In the genomic region with DNA sequence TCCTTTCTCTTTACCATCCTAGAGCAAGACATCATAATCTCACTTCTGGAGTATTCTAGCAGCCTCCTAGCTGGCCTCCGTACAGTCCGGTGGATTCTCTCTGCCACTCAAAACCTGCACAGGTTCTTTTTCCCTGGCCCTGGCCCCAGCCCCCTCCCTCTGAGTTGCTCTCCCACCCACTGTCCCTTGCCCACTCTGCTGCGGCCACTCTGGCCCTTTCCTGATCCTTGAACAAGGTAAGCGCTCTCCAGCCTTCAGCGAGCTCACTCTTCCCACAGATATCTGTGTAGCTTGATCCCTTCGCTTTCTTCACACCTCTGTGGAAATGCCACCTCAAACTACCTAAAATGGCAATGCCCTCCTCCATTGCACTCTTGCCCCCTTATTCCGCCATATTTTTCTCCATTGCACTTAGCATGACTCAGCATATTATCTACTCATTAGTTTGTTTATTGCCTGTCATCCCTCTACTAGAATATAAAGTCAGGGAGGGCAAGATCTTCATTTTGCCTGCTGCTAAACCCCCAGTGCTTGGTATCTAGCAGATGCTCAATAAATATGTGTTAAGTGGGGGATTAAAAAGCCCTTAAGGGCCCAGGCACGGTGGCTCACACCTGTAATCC, we compare ENCODE assay signal across 21 cellular contexts.
DNase-seq lines count a peak whose midpoint lies in the region; ATAC-seq and TF ChIP-seq lines count a peak whose summit lies in the region.
"Had no signal": no experiment of that assay in that cellular context is flagged by ENCODE, and none has a peak within 500 bp of the region (broad histone marks: within the 10 kb centered on the region; RNA-seq: fewer than 3 reads in every experiment).

No MANE protein-coding gene starts in this region.

- H3K27me3 Mint-ChIP-seq in WTC11 (ENCODE audit: low read depth) = no peaks in the 10 kb centered on the region

- no peak overlapping the region for H3K9ac ChIP-seq in neuronal stem cell (ENCODE audit: low read depth, low read length, poor library complexity)

- H3K79me1 ChIP-seq in neuronal stem cell (ENCODE audit: low read depth, low read length) = no peaks in the 10 kb centered on the region

- no peak overlapping the region for H4K91ac ChIP-seq in neuronal stem cell (ENCODE audit: low read depth, low read length, poor library complexity)

- H3K9me3 ChIP-seq in right cardiac atrium (ENCODE audit: control insufficient read depth, low read length) = no peaks in the 10 kb centered on the region
- peaks cover 0 to under 1% (median 0%) of the 10 kb centered on the region in 11 donors for H3K9me3 ChIP-seq in heart right ventricle
- H3K9me3 ChIP-seq in tibial artery = no peaks in the 10 kb centered on the region
- H3K9me3 ChIP-seq in neuronal stem cell (replicated peaks in 1 of 2; ENCODE audit: control insufficient read depth in 2 of 2, insufficient read depth in 1 of 2, low read depth in 1 of 2, low read length in 2 of 2) = no peaks in the 10 kb centered on the region

- no peak overlapping the region for H2BK12ac ChIP-seq in neuronal stem cell (ENCODE audit: low read length)

- peaks cover 18% of the 10 kb centered on the region for H3K4me1 Mint-ChIP-seq in WTC11

- H2AK5ac ChIP-seq in neuronal stem cell (ENCODE audit: low read depth, low read length) = no peak overlapping the region

- ATAC-seq in right cardiac atrium = no peak
- ATAC-seq in heart right ventricle = no peak
- no peak for ATAC-seq in WTC11
- ATAC-seq in HG03432 (IDR thresholded peaks at IDR 0.05; ENCODE audit: unreplicated experiment) = no peak
- ATAC-seq: Panc1 had no signal

- H2BK120ac ChIP-seq in neuronal stem cell (ENCODE audit: low read depth, low read length) = no peak overlapping the region

- no peak for DNase-seq in right cardiac atrium
- no peak for DNase-seq in heart right ventricle
- no peak for DNase-seq in WTC11 (ENCODE audit: low spot score)
- peak; percentile 71 for DNase-seq in mesenteric fat pad (ENCODE audit: low spot score)
- peak in 1 of 2 donors; percentile 29 for DNase-seq in tibial artery
- no peak for DNase-seq in neuronal stem cell (ENCODE audit: low spot score)
- no peak for DNase-seq in stimulated activated CD4-positive, alpha-beta T cell treated with anti-CD3 and anti-CD28 coated beads, Interleukin-4, amount 100 ng/mL, for 1 hour
- DNase-seq: 8988T, Calu3, DMS79 treated with DMSO at 0.1 percent for 48 hours, GF-D8, GOT3, HCEC 1CT, KBM-7, MG63, NCI-H2029, NCI-H446 treated with DMSO at 0.1 percent for 48 hours, NCI-H526 treated with DMSO at 0.1 percent for 48 hours, SHP77 treated with DMSO at 0.1 percent for 48 hours had no signal

- H3K14ac ChIP-seq in neuronal stem cell (ENCODE audit: low read length) = no peak overlapping the region

- intact Hi-C loops in right cardiac atrium (cut with DNase I) = no loop called here
- intact Hi-C loops in heart right ventricle (cut with DNase I) = no loop called here
- intact Hi-C loops in tibial artery (cut with DNase I; ENCODE audit: low total_unique reads) = no loop called here

- H3K4me1 ChIP-seq in right cardiac atrium (ENCODE audit: control insufficient read depth, insufficient read depth, low read length) = peaks cover 9% of the 10 kb centered on the region
- H3K4me1 ChIP-seq in heart right ventricle = peaks cover 0 to 51% (median 18%) of the 10 kb centered on the region in 9 donors
- peaks cover 0 to 72% (median 47%) of the 10 kb centered on the region in 4 donors for H3K4me1 ChIP-seq in tibial artery
- peaks cover 8 to 13% of the 10 kb centered on the region in 2 donors for H3K4me1 ChIP-seq in neuronal stem cell (ENCODE audit: control insufficient read depth in 2 of 2, insufficient read depth in 1 of 2, low read depth in 1 of 2, low read length in 2 of 2)

- POLR2A ChIA-PET in WTC11 (lab: Charles Lee) = no interaction called here

- H3K27ac ChIP-seq in right cardiac atrium (ENCODE audit: low read length) (peak overlapping the region; percentile 11), heart right ventricle (no peak overlapping the region), tibial artery (peak overlapping the region; percentile 55 to 81), neuronal stem cell (replicated peaks; ENCODE audit: low read length) (no peak overlapping the region)

- no peak overlapping the region for H2AFZ ChIP-seq in neuronal stem cell (ENCODE audit: low read length)

- no peak overlapping the region for H3K4me2 ChIP-seq in neuronal stem cell (ENCODE audit: insufficient read depth, low read length, poor library complexity, severe bottlenecking)

- H2BK15ac ChIP-seq in neuronal stem cell (ENCODE audit: low read length) = no peak overlapping the region

- H3K27ac Mint-ChIP-seq in WTC11 = no peak overlapping the region

- no peak overlapping the region for H3K18ac ChIP-seq in neuronal stem cell (ENCODE audit: low read length)

- H3K4ac ChIP-seq in neuronal stem cell (ENCODE audit: low read length) = no peak overlapping the region

- TF ChIP-seq CTCF in heart right ventricle (IDR thresholded peaks at IDR 0.05) = no peak
- no peak for TF ChIP-seq CTCF in WTC11 (IDR thresholded peaks at IDR 0.05)
- TF ChIP-seq CTCF in tibial artery (IDR thresholded peaks at IDR 0.05) = no peak

- no peak overlapping the region for H3K23ac ChIP-seq in neuronal stem cell (ENCODE audit: low read depth, low read length, poor library complexity)

- no peak overlapping the region for H4K8ac ChIP-seq in neuronal stem cell (ENCODE audit: low read depth, low read length)

- H3K4me3 ChIP-seq in right cardiac atrium (ENCODE audit: low read length) = no peak overlapping the region
- no peak overlapping the region for H3K4me3 ChIP-seq in heart right ventricle
- H3K4me3 ChIP-seq in tibial artery = no peak overlapping the region
- H3K4me3 ChIP-seq in neuronal stem cell (ENCODE audit: low read length in 2 of 2) = no peak overlapping the region
- H3K4me3 ChIP-seq: MG63 had no signal

- H3K27me3 ChIP-seq in right cardiac atrium (ENCODE audit: control insufficient read depth, insufficient read depth) (no peaks in the 10 kb centered on the region), heart right ventricle (no peaks in the 10 kb centered on the region), tibial artery (no peaks in the 10 kb centered on the region), neuronal stem cell (ENCODE audit: control insufficient read depth in 3 of 3, insufficient read depth in 3 of 3, low read depth in 1 of 3, low read length in 3 of 3) (no peaks in the 10 kb centered on the region)
- H3K27me3 ChIP-seq: MG63 had no signal

- no peak overlapping the region for H3K4me3 Mint-ChIP-seq in WTC11

- WGBS in right cardiac atrium = 94% methylated on average over 8 of the region's 8 CpGs
- WGBS in heart right ventricle, 2 donors = 92 to 94% methylated on average over 8 of the region's 8 CpGs
- WGBS in neuronal stem cell (ENCODE audit: extremely low coverage in 2 of 2, insufficient read length in 2 of 2, insufficient replicate concordance in 1 of 2), 2 donors = no CpG with 5 or more reads among the region's 8 CpGs

- CTCF ChIA-PET in WTC11 (lab: Charles Lee) = no interaction called here

- peaks cover under 1% of the 10 kb centered on the region for H3K36me3 Mint-ChIP-seq in WTC11

- H3K36me3 ChIP-seq in heart right ventricle = no peaks in the 10 kb centered on the region
- H3K36me3 ChIP-seq in tibial artery = no peaks in the 10 kb centered on the region
- H3K36me3 ChIP-seq in neuronal stem cell (replicated peaks in 1 of 2; ENCODE audit: control insufficient read depth in 2 of 2, insufficient read depth in 2 of 2, low read length in 2 of 2) = no peaks in the 10 kb centered on the region
- H3K36me3 ChIP-seq: MG63 had no signal

- peaks cover 1% of the 10 kb centered on the region for H3K9me3 Mint-ChIP-seq in WTC11

- no peak overlapping the region for H2BK5ac ChIP-seq in neuronal stem cell (ENCODE audit: low read length)

TF ChIP-seq in WTC11, 78 proteins besides CTCF, POLR2A, EP300 and RAD21:
- peak; percentile 63; the same call in 1 of the 2 replicates for TF ChIP-seq NFE2L1 (CRISPR knock-in tag; IDR thresholded peaks at IDR 0.05)
- TF ChIP-seq, protein P1, sequence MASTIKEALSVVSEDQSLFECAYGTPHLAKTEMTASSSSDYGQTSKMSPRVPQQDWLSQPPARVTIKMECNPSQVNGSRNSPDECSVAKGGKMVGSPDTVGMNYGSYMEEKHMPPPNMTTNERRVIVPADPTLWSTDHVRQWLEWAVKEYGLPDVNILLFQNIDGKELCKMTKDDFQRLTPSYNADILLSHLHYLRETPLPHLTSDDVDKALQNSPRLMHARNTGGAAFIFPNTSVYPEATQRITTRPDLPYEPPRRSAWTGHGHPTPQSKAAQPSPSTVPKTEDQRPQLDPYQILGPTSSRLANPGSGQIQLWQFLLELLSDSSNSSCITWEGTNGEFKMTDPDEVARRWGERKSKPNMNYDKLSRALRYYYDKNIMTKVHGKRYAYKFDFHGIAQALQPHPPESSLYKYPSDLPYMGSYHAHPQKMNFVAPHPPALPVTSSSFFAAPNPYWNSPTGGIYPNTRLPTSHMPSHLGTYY (CRISPR knock-in tag; IDR thresholded peaks at IDR 0.05) = no peak
TF ChIP-seq in WTC11: peak in this region for 1.

Comparison
In these comparisons a context has a peak if more than half of its experiments do, and no peak if none do; other contexts are left out.
1. H3K27ac ChIP-seq: peak in right cardiac atrium (single experiment) and tibial artery (2 of 2); none in heart right ventricle (0 of 10) and neuronal stem cell (single experiment).